15 cellular contexts compared by ENCODE assay signal in the genomic region with DNA sequence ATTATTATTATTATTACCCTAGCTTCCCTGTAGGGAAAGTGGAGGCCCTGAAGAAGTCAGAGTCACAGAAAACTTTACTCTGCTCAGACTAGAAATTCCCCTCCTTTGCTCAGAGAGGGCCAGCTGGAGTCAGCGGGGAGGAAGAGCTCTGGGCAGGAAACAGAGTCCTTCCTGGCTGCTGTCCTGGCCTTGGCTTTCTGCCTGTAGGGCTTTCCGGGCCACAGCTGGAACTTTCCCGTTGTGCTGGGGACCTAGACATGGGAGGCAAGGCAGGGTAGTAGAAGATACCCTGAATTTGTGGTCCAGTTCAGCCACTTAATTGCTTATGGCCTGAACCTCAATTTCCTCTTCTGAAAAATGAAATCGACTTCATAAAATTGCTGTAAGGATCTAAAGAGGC. TPM values are rescaled to one million over a fixed set of nuclear protein-coding genes. Genes with fewer than 3 reads are reported as not detected.
DNase-seq lines count a peak whose midpoint lies in the region; ATAC-seq and TF ChIP-seq lines count a peak whose summit lies in the region.
"Had no signal": no experiment of that assay in that cellular context is flagged by ENCODE, and none has a peak within 500 bp of the region (broad histone marks: within the 10 kb centered on the region; RNA-seq: fewer than 3 reads in every experiment).

No MANE protein-coding gene starts in this region.

- in situ Hi-C loops in Panc1 (cut with HindIII; ENCODE audit: low pct_unique_long_range_greater_than_20kb, low sequenced_read_pairs) = no loop called here

- H3K27ac ChIP-seq in Panc1 (ENCODE audit: low read length) (peak overlapping the region; percentile 58), neutrophil (peak overlapping the region; percentile 97)

- H3K4me3 Mint-ChIP-seq in activated CD4-positive, alpha-beta memory T cell treated with anti-CD3 and anti-CD28 coated beads, Interleukin-2, amount 10 ng/mL, durations not matched to agents 7 days and 5 days = no peak overlapping the region
- H3K4me3 Mint-ChIP-seq: activated B cell treated with CpG ODN at 0.5 μM for 24 hours, type B pancreatic cell had no signal

- H3K4me1 ChIP-seq in Panc1 (ENCODE audit: control insufficient read depth, insufficient read depth, low read length) = peaks cover 27% of the 10 kb centered on the region
- H3K4me1 ChIP-seq in neutrophil (ENCODE audit: control insufficient read depth in 1 of 2, insufficient read depth in 1 of 2, low read depth in 1 of 2, low read length in 1 of 2) = peaks cover 82 to 96% of the 10 kb centered on the region in 2 experiments

- H3K36me3 ChIP-seq in Panc1 (ENCODE audit: control insufficient read depth, insufficient read depth, low read length) (no peaks in the 10 kb centered on the region), neutrophil (no peaks in the 10 kb centered on the region)

- DNase-seq in AG08395 (ENCODE audit: low spot score) (peak; percentile 23), Panc1 (ENCODE audit: low read depth, low spot score) (no peak), globus pallidus (ENCODE audit: low spot score) (peak; percentile 51), NCI-H774 (lab: John Stamatoyannopoulos, UW) (no peak)
- DNase-seq in activated CD4-positive, alpha-beta memory T cell treated with anti-CD3 and anti-CD28 coated beads, Interleukin-2, amount 10 ng/mL, durations not matched to agents 7 days and 5 days = no peak
- DNase-seq: activated B cell treated with CpG ODN at 0.5 μM for 24 hours; DMS53; effector CD8-positive, alpha-beta T cell; H7; NCI-H1417; NCI-H526 had no signal

- H3K4me3 ChIP-seq in Panc1 (ENCODE audit: low read depth in 2 of 2, low read length in 2 of 2) = no peak overlapping the region
- H3K4me3 ChIP-seq in neutrophil (ENCODE audit: low read depth in 1 of 2, low read length in 1 of 2) = peak overlapping the region in 1 of 2 experiments; percentile 52

- POLR2A ChIA-PET in Panc1 (lab: Charles Lee) = no interaction called here
- POLR2A ChIA-PET in activated CD4-positive, alpha-beta memory T cell treated with anti-CD3 and anti-CD28 coated beads, Interleukin-2, amount 10 ng/mL, durations not matched to agents 7 days and 5 days (lab: Charles Lee) = no interaction called here

- peak; percentile 42; the same call in 1 of the 2 replicates for ATAC-seq in Panc1
- no peak for ATAC-seq in HG03571 (IDR thresholded peaks at IDR 0.05; ENCODE audit: unreplicated experiment)
- no peak for ATAC-seq in HG03045 (IDR thresholded peaks at IDR 0.05; ENCODE audit: unreplicated experiment)

- TF ChIP-seq CTCF in Panc1 (IDR thresholded peaks at IDR 0.05) (no peak), neutrophil (IDR thresholded peaks at IDR 0.05) (no peak)

- peaks cover 13% of the 10 kb centered on the region for H3K27me3 Mint-ChIP-seq in activated CD4-positive, alpha-beta memory T cell treated with anti-CD3 and anti-CD28 coated beads, Interleukin-2, amount 10 ng/mL, durations not matched to agents 7 days and 5 days
- H3K27me3 Mint-ChIP-seq: activated B cell treated with CpG ODN at 0.5 μM for 24 hours had no signal

- no peaks in the 10 kb centered on the region for H3K36me3 Mint-ChIP-seq in activated CD4-positive, alpha-beta memory T cell treated with anti-CD3 and anti-CD28 coated beads, Interleukin-2, amount 10 ng/mL, durations not matched to agents 7 days and 5 days (ENCODE audit: low read depth)
- H3K36me3 Mint-ChIP-seq: type B pancreatic cell had no signal

- H3K27me3 ChIP-seq in Panc1 (ENCODE audit: control insufficient read depth, insufficient read depth, low read length) (no peaks in the 10 kb centered on the region), neutrophil (no peaks in the 10 kb centered on the region)

- no peaks in the 10 kb centered on the region for H3K4me1 Mint-ChIP-seq in activated CD4-positive, alpha-beta memory T cell treated with anti-CD3 and anti-CD28 coated beads, Interleukin-2, amount 10 ng/mL, durations not matched to agents 7 days and 5 days

- H3K9me3 ChIP-seq in Panc1 (ENCODE audit: control insufficient read depth, insufficient read depth, low read depth, low read length) (no peaks in the 10 kb centered on the region), neutrophil (no peaks in the 10 kb centered on the region)

- no peaks in the 10 kb centered on the region for H3K9me3 Mint-ChIP-seq in activated CD4-positive, alpha-beta memory T cell treated with anti-CD3 and anti-CD28 coated beads, Interleukin-2, amount 10 ng/mL, durations not matched to agents 7 days and 5 days
- H3K9me3 Mint-ChIP-seq: activated B cell treated with CpG ODN at 0.5 μM for 24 hours, type B pancreatic cell had no signal

- intact Hi-C loops in Panc1 (cut with micrococcal nuclease; ENCODE audit: unreplicated experiment) = no loop called here

- no peak overlapping the region for H3K27ac Mint-ChIP-seq in activated CD4-positive, alpha-beta memory T cell treated with anti-CD3 and anti-CD28 coated beads, Interleukin-2, amount 10 ng/mL, durations not matched to agents 7 days and 5 days
- H3K27ac Mint-ChIP-seq: activated B cell treated with CpG ODN at 0.5 μM for 24 hours, type B pancreatic cell had no signal

- CTCF ChIA-PET in Panc1 (lab: Charles Lee) = no interaction called here
- CTCF ChIA-PET in activated CD4-positive, alpha-beta memory T cell treated with anti-CD3 and anti-CD28 coated beads, Interleukin-2, amount 10 ng/mL, durations not matched to agents 7 days and 5 days (lab: Charles Lee) = no interaction called here

- BruUV-seq in Panc1 (replicated peaks; lab: Mats Ljungman, UMichigan) = no TSS peak

RNA-seq across cellular contexts. Expression of a gene that starts 14.0 kb away (rescaled TPM):
- total RNA-seq in Panc1 (2021; ENCODE audit: unreplicated experiment) = 513 TPM
- polyA plus RNA-seq in Panc1 (2012; ENCODE audit: insufficient read length) = 230 TPM
- total RNA-seq in activated CD4-positive, alpha-beta memory T cell treated with anti-CD3 and anti-CD28 coated beads, Interleukin-2, amount 10 ng/mL, durations not matched to agents 7 days and 5 days = not detected

RNA-seq across cellular contexts. Expression of a gene that starts 29.0 kb away (rescaled TPM):
- total RNA-seq in Panc1 (2021; ENCODE audit: unreplicated experiment) = 0.31 TPM
- not detected for polyA plus RNA-seq in Panc1 (2012; ENCODE audit: insufficient read length)
- total RNA-seq in activated CD4-positive, alpha-beta memory T cell treated with anti-CD3 and anti-CD28 coated beads, Interleukin-2, amount 10 ng/mL, durations not matched to agents 7 days and 5 days = not detected
- total RNA-seq: activated B cell treated with CpG ODN at 0.5 μM for 24 hours, H7 had no signal

RNA-seq across cellular contexts. Expression of a gene that starts 44.5 kb away (rescaled TPM):
- not detected for total RNA-seq in Panc1 (2021; ENCODE audit: unreplicated experiment)
- polyA plus RNA-seq in Panc1 (2012; ENCODE audit: insufficient read length) = not detected
- not detected for total RNA-seq in activated CD4-positive, alpha-beta memory T cell treated with anti-CD3 and anti-CD28 coated beads, Interleukin-2, amount 10 ng/mL, durations not matched to agents 7 days and 5 days
- total RNA-seq: activated B cell treated with CpG ODN at 0.5 μM for 24 hours, H7 had no signal

Comparison
In these comparisons a context has a peak if more than half of its experiments do, and no peak if none do; other contexts are left out.
1. DNase-seq: peak in AG08395 (single experiment) and globus pallidus (single experiment); none in Panc1 (single experiment), activated CD4-positive, alpha-beta memory T cell treated with anti-CD3 and anti-CD28 coated beads, Interleukin-2, amount 10 ng/mL, durations not matched to agents 7 days and 5 days (single experiment) and NCI-H774 (single experiment).
2. RNA of a gene that starts 14.0 kb away (total RNA-seq): 513 TPM in Panc1 (single experiment); not detected in activated CD4-positive, alpha-beta memory T cell treated with anti-CD3 and anti-CD28 coated beads, Interleukin-2, amount 10 ng/mL, durations not matched to agents 7 days and 5 days; every median in the first group is over 100 times any median in the second.